8 cellular contexts compared by ENCODE assay signal in genomic region chr1:157985473-157985872, GRCh38. TPM values are rescaled to one million over a fixed set of nuclear protein-coding genes. Genes with fewer than 3 reads are reported as not detected.
"Had no signal": no experiment of that assay in that cellular context is flagged by ENCODE, and none has a peak within 500 bp of the region (broad histone marks: within the 10 kb centered on the region; RNA-seq: fewer than 3 reads in every experiment).

No MANE protein-coding gene starts in this region.

- H3K36me3 ChIP-seq: HAP-1 had no signal

- H3K27ac Mint-ChIP-seq: HFFc6, IgD-negative memory B cell had no signal

- H3K4me3 ChIP-seq: HAP-1 had no signal

- H3K9me3 ChIP-seq: HAP-1 had no signal

- H3K36me3 Mint-ChIP-seq: IgD-negative memory B cell had no signal

- DNase-seq: H7, HFFc6, KBM-7 had no signal

- H3K9me3 Mint-ChIP-seq: HFFc6, IgD-negative memory B cell had no signal

- ATAC-seq: HCT116, HepG2 had no signal

- H3K27ac ChIP-seq: HL-60 had no signal

- H3K4me1 ChIP-seq: HAP-1 had no signal

- H3K4me3 Mint-ChIP-seq: HFFc6, IgD-negative memory B cell had no signal

RNA-seq across cellular contexts. Expression of gene KIRREL1, which starts 8.0 kb away (rescaled TPM):
- polyA plus RNA-seq: IgD-negative memory B cell had no signal
